Comparison of ENCODE assay signal across 20 cellular contexts in genomic region chr10:15808204-15808797, GRCh38.
"Had no signal": no experiment of that assay in that cellular context is flagged by ENCODE, and none has a peak within 500 bp of the region (broad histone marks: within the 10 kb centered on the region; RNA-seq: fewer than 3 reads in every experiment).

No MANE protein-coding gene starts in this region.

- H3K4me3 ChIP-seq: PC-9 had no signal

- H3K27ac ChIP-seq: PC-9 had no signal

- DNase-seq: activated CD4-positive, alpha-beta T cell treated with anti-CD3 and anti-CD28 coated beads for 48 hours; activated CD4-positive, alpha-beta T cell treated with anti-CD3 and anti-CD28 coated beads, Interleukin-2, amount 50 U/mL, for 4 hours; activated CD4-positive, CD25-positive, alpha-beta regulatory T cell treated with anti-CD3 and anti-CD28 coated beads, Interleukin-2, amount 50 U/mL, for 72 hours; activated CD8-positive, alpha-beta memory T cell treated with anti-CD3 and anti-CD28 coated beads, Interleukin-2, amount 10 ng/mL, durations not matched to agents 7 days and 5 days; activated effector memory CD4-positive, alpha-beta T cell treated with anti-CD3 and anti-CD28 coated beads, Interleukin-2, amount 50 U/mL, for 16 hours; activated naive CD4-positive, alpha-beta T cell treated with Interleukin-2 at 50 U/mL for 16 hours; activated naive CD8-positive, alpha-beta T cell treated with anti-CD3 and anti-CD28 coated beads, Interleukin-2, amount 50 U/mL, for 24 hours; activated T-cell treated with anti-CD3 and anti-CD28 coated beads, Interleukin-2, amount 50 U/mL, for 24 hours; amygdala; KG1; NCI-H1048; NCI-H146; NCI-H1930; NCI-H446; PC-9; SHP77 treated with DMSO at 0.1 percent for 48 hours; T-helper 17 cell; T-helper 9 cell had no signal

- ATAC-seq: activated CD8-positive, alpha-beta memory T cell treated with anti-CD3 and anti-CD28 coated beads, Interleukin-2, amount 10 ng/mL, durations not matched to agents 7 days and 5 days; activated naive CD4-positive, alpha-beta T cell treated with anti-CD3 and anti-CD28 coated beads, Interleukin-2, amount 50 U/mL, for 72 hours; activated naive CD8-positive, alpha-beta T cell treated with anti-CD3 and anti-CD28 coated beads, Interleukin-2, amount 50 U/mL, for 24 hours; T-helper 17 cell; WTC11 had no signal
